22 cellular contexts compared by ENCODE assay signal in genomic region chr20:60256811-60257210, GRCh38.
DNase-seq lines count a peak whose midpoint lies in the region; ATAC-seq, FAIRE-seq and TF ChIP-seq lines count a peak whose summit lies in the region.
"Had no signal": no experiment of that assay in that cellular context is flagged by ENCODE, and none has a peak within 500 bp of the region (broad histone marks: within the 10 kb centered on the region; RNA-seq: fewer than 3 reads in every experiment).

No MANE protein-coding gene starts in this region.

- H3K36me3 ChIP-seq in DND-41 (ENCODE audit: insufficient read depth, low read length) (peaks cover 54% of the 10 kb centered on the region), endodermal cell (ENCODE audit: control insufficient read depth, insufficient read depth, low read length) (no peaks in the 10 kb centered on the region), parathyroid adenoma (ENCODE audit: control insufficient read depth, insufficient read depth, low read length) (no peaks in the 10 kb centered on the region)

- H4K20me1 ChIP-seq in DND-41 (ENCODE audit: insufficient read depth, low read length), result no peaks in the 10 kb centered on the region

- peak overlapping the region; percentile 19 to 61; a peak in 3 of 4 replicates for H3K4me3 ChIP-seq in DND-41 (ENCODE audit: low read depth in 1 of 2, low read length in 2 of 2)
- no peak overlapping the region for H3K4me3 ChIP-seq in endodermal cell (ENCODE audit: low read length)
- no peak overlapping the region for H3K4me3 ChIP-seq in parathyroid adenoma (ENCODE audit: low read depth, low read length)
- H3K4me3 ChIP-seq: BLaER1 treated with 17β-estradiol and CSF1 and Interleukin-3, amounts not matched to agents 10 nM and 100 nM; GM23248 had no signal

- H3K27me3 ChIP-seq in DND-41 (ENCODE audit: insufficient read depth, low read length, poor library complexity) (no peaks in the 10 kb centered on the region), endodermal cell (ENCODE audit: control insufficient read depth, insufficient read depth, low read length, poor library complexity, severe bottlenecking) (no peaks in the 10 kb centered on the region), parathyroid adenoma (ENCODE audit: control insufficient read depth, insufficient read depth, low read length) (no peaks in the 10 kb centered on the region)
- H3K27me3 ChIP-seq: BLaER1 treated with 17β-estradiol and CSF1 and Interleukin-3, amounts not matched to agents 10 nM and 100 nM had no signal

- DNase-seq in DND-41 (no peak), HTR-8/SVneo (ENCODE audit: insufficient read length, low spot score) (no peak), endodermal cell (peak; percentile 10), ecto neural progenitor cell (ENCODE audit: low spot score) (no peak), iPS-NIHi7 (ENCODE audit: extremely low spot score) (no peak)
- DNase-seq: CD4-positive, alpha-beta T cell; CD8-positive, alpha-beta memory T cell; DMS 273 treated with DMSO at 0.1 percent for 48 hours; DMS79; GM23248; H7; HCEC 1CT had no signal

- H3K4me2 ChIP-seq in DND-41 (ENCODE audit: insufficient read depth, low read length) (peak overlapping the region; percentile 70), parathyroid adenoma (ENCODE audit: low read length) (no peak overlapping the region)

- peaks cover 41% of the 10 kb centered on the region for H3K27me3 Mint-ChIP-seq in endodermal cell (ENCODE audit: insufficient read depth)
- H3K27me3 Mint-ChIP-seq: B cell; CD4-positive, alpha-beta T cell had no signal

- ATAC-seq in DND-41 (ENCODE audit: insufficient read depth, low read depth) (no peak), HG03196 (IDR thresholded peaks at IDR 0.05; ENCODE audit: unreplicated experiment) (no peak)

- H3K79me2 ChIP-seq in DND-41 (ENCODE audit: insufficient read depth, low read length) (peaks cover 87% of the 10 kb centered on the region), parathyroid adenoma (peaks cover 15% of the 10 kb centered on the region)

- no peak for TF ChIP-seq CTCF in DND-41 (IDR thresholded peaks at IDR 0.05; ENCODE audit: borderline replicate concordance, extremely low read depth, low read length, poor library complexity, severe bottlenecking)
- no peak for TF ChIP-seq CTCF in endodermal cell (conservative IDR thresholded peaks at IDR 0.05)
- no peak for TF ChIP-seq CTCF in parathyroid adenoma (IDR thresholded peaks at IDR 0.05)

- H3K9me3 ChIP-seq in DND-41 (ENCODE audit: insufficient read depth, low read length, severe bottlenecking), result no peaks in the 10 kb centered on the region
- no peaks in the 10 kb centered on the region for H3K9me3 ChIP-seq in endodermal cell (ENCODE audit: control insufficient read depth, low read length)
- no peaks in the 10 kb centered on the region for H3K9me3 ChIP-seq in parathyroid adenoma (ENCODE audit: control insufficient read depth, low read length)
- H3K9me3 ChIP-seq: BLaER1 treated with 17β-estradiol and CSF1 and Interleukin-3, amounts not matched to agents 10 nM and 100 nM had no signal

- H2AFZ ChIP-seq in DND-41 (ENCODE audit: low read depth, low read length), result no peak overlapping the region
- peak overlapping the region; percentile 86 for H2AFZ ChIP-seq in parathyroid adenoma
- H2AFZ ChIP-seq: GM23248 had no signal

- no peaks in the 10 kb centered on the region for H3K9me3 Mint-ChIP-seq in endodermal cell
- H3K9me3 Mint-ChIP-seq: CD4-positive, alpha-beta T cell; CD8-positive, alpha-beta memory T cell had no signal

- peak; percentile 81 for FAIRE-seq in HTR-8/SVneo (lab: Jason Lieb, UNC)
- FAIRE-seq: D721Med, G401.6, GM12892, GM19239, H1 had no signal

- 92 to 100% methylated on average over 5 to 6 of the region's 6 CpGs for WGBS in endodermal cell (ENCODE audit: insufficient coverage in 1 of 2, insufficient read length in 1 of 2), 2 experiments

- H3K4me3 Mint-ChIP-seq in endodermal cell, result no peak overlapping the region
- H3K4me3 Mint-ChIP-seq: B cell; CD14-positive monocyte; CD4-positive, alpha-beta T cell; CD8-positive, alpha-beta memory T cell had no signal

- H3K27ac ChIP-seq in DND-41 (ENCODE audit: low read length) (peak overlapping the region; percentile 98), endodermal cell (ENCODE audit: low read depth, low read length) (no peak overlapping the region), parathyroid adenoma (peak overlapping the region; percentile 70)
- H3K27ac ChIP-seq: BLaER1 treated with 17β-estradiol and CSF1 and Interleukin-3, amounts not matched to agents 10 nM and 100 nM; GM23248 had no signal

- peak overlapping the region; percentile 73 for H3K9ac ChIP-seq in DND-41 (ENCODE audit: low read depth, low read length)
- no peak overlapping the region for H3K9ac ChIP-seq in endodermal cell (ENCODE audit: extremely low read depth, low read length, poor library complexity, severe bottlenecking)
- H3K9ac ChIP-seq in parathyroid adenoma, result no peak overlapping the region
- H3K9ac ChIP-seq: BLaER1 treated with 17β-estradiol and CSF1 and Interleukin-3, amounts not matched to agents 10 nM and 100 nM; GM23248 had no signal

- H3K27ac Mint-ChIP-seq in endodermal cell, result no peak overlapping the region
- H3K27ac Mint-ChIP-seq: B cell; CD4-positive, alpha-beta T cell had no signal

- H3K4me1 Mint-ChIP-seq in endodermal cell, result peaks cover 9% of the 10 kb centered on the region
- H3K4me1 Mint-ChIP-seq: B cell; CD8-positive, alpha-beta memory T cell had no signal

- H3K36me3 Mint-ChIP-seq in endodermal cell (ENCODE audit: low read depth), result no peaks in the 10 kb centered on the region

- H3K4me1 ChIP-seq in DND-41 (ENCODE audit: insufficient read depth, low read length) (peaks cover 99% of the 10 kb centered on the region), endodermal cell (ENCODE audit: control insufficient read depth, insufficient read depth, low read length) (no peaks in the 10 kb centered on the region), parathyroid adenoma (peaks cover 47% of the 10 kb centered on the region)

Comparison
In these comparisons a context has a peak if more than half of its experiments do, and no peak if none do; other contexts are left out.
1. H3K4me3 ChIP-seq: peak in DND-41 (2 of 2); none in endodermal cell (single experiment) and parathyroid adenoma (single experiment).